Comparison of ENCODE assay signal across 8 cellular contexts in genomic region chr20:19757973-19758887, GRCh38. TPM values are rescaled to one million over a fixed set of nuclear protein-coding genes. Genes with fewer than 3 reads are reported as not detected.
DNase-seq lines count a peak whose midpoint lies in the region; ATAC-seq, FAIRE-seq and TF ChIP-seq lines count a peak whose summit lies in the region.

Gene RIN2 (plus strand): TSS chr20:19758258. CDS start chr20:19889602, 131,344 bp downstream.

- H3K9me3 ChIP-seq in BLaER1 treated with 17β-estradiol and CSF1 and Interleukin-3, amounts not matched to agents 10 nM and 100 nM (replicated peaks in 1 of 11): no peaks in the 10 kb centered on the region
- H3K9me3 ChIP-seq in HUES6 (ENCODE audit: control insufficient read depth, insufficient read depth, low read depth, low read length) (no peaks in the 10 kb centered on the region), left lung (no peaks in the 10 kb centered on the region)
- H3K9me3 ChIP-seq in effector memory CD4-positive, alpha-beta T cell (ENCODE audit: control insufficient read depth, low read length): no peaks in the 10 kb centered on the region

- peak within 1 kb of the TSS; percentile 68 to 84 (median 76) for H3K4me3 ChIP-seq in BLaER1 treated with 17β-estradiol and CSF1 and Interleukin-3, amounts not matched to agents 10 nM and 100 nM
- peak within 1 kb of the TSS; percentile 94 for H3K4me3 ChIP-seq in HUES6 (ENCODE audit: low read depth, low read length)
- peak within 1 kb of the TSS; percentile 25 for H3K4me3 ChIP-seq in effector memory CD4-positive, alpha-beta T cell (ENCODE audit: insufficient read depth, low read depth, low read length, poor library complexity, severe bottlenecking)
- peak within 1 kb of the TSS; percentile 66 to 69 for H3K4me3 ChIP-seq in left lung

- H3K4me3 Mint-ChIP-seq in stimulated activated effector memory CD8-positive, alpha-beta T cell treated with anti-CD3 and anti-CD28 coated beads, Interleukin-12 subunit alpha, Interleukin-12 subunit beta, amount 100 ng/mL, for 72 hours: no peak within 1 kb of the TSS

- H3K4me2 ChIP-seq in BLaER1 treated with 17β-estradiol and CSF1 and Interleukin-3, amounts not matched to agents 10 nM and 100 nM: peak within 1 kb of the TSS; percentile 90 to 100 (median 98)

- peaks cover 0 to 7% (median 0%) of the 10 kb centered on the region in 11 experiments; a peak in 1 of 22 replicates for H3K36me3 ChIP-seq in BLaER1 treated with 17β-estradiol and CSF1 and Interleukin-3, amounts not matched to agents 10 nM and 100 nM
- H3K36me3 ChIP-seq in HUES6 (ENCODE audit: control insufficient read depth, insufficient read depth, low read length) (no peaks in the 10 kb centered on the region), left lung (no peaks in the 10 kb centered on the region)
- H3K36me3 ChIP-seq in effector memory CD4-positive, alpha-beta T cell (ENCODE audit: control insufficient read depth, insufficient read depth, low read length): no peaks in the 10 kb centered on the region

- peak within 1 kb of the TSS; percentile 84 to 94 (median 86) for H3K27ac ChIP-seq in BLaER1 treated with 17β-estradiol and CSF1 and Interleukin-3, amounts not matched to agents 10 nM and 100 nM
- peak within 1 kb of the TSS; percentile 32; the same call in 1 of the 2 replicates for H3K27ac ChIP-seq in HUES6 (ENCODE audit: low read depth, low read length)
- H3K27ac ChIP-seq in effector memory CD4-positive, alpha-beta T cell (ENCODE audit: insufficient read depth, low read length, poor library complexity, severe bottlenecking): no peak within 1 kb of the TSS
- peak within 1 kb of the TSS; percentile 91 to 94 for H3K27ac ChIP-seq in left lung

- DNase-seq in RCC 7860 (ENCODE audit: low spot score): peak; percentile 45
- no peak for DNase-seq in effector memory CD4-positive, alpha-beta T cell
- peak; percentile 91 to 92 for DNase-seq in left lung
- no peak for DNase-seq in stimulated activated effector memory CD8-positive, alpha-beta T cell treated with anti-CD3 and anti-CD28 coated beads, Interleukin-12 subunit alpha, Interleukin-12 subunit beta, amount 100 ng/mL, for 72 hours (ENCODE audit: low spot score in 2 of 2)

- peak within 1 kb of the TSS; percentile 73 to 93 (median 87) for H3K9ac ChIP-seq in BLaER1 treated with 17β-estradiol and CSF1 and Interleukin-3, amounts not matched to agents 10 nM and 100 nM
- peak within 1 kb of the TSS; percentile 77 for H3K9ac ChIP-seq in HUES6 (ENCODE audit: low read length)

- H4K20me1 ChIP-seq in BLaER1 treated with 17β-estradiol and CSF1 and Interleukin-3, amounts not matched to agents 10 nM and 100 nM: peaks cover 0 to 29% (median 0%) of the 10 kb centered on the region in 11 experiments; a peak in 4 of 22 replicates

- no peak for FAIRE-seq in RCC 7860 (lab: Jason Lieb, UNC)

- no peak within 1 kb of the TSS for H3K27ac Mint-ChIP-seq in stimulated activated effector memory CD8-positive, alpha-beta T cell treated with anti-CD3 and anti-CD28 coated beads, Interleukin-12 subunit alpha, Interleukin-12 subunit beta, amount 100 ng/mL, for 72 hours

- peaks cover 39 to 53% (median 46%) of the 10 kb centered on the region in 10 experiments for H3K4me1 ChIP-seq in BLaER1 treated with 17β-estradiol and CSF1 and Interleukin-3, amounts not matched to agents 10 nM and 100 nM
- H3K4me1 ChIP-seq in HUES6 (ENCODE audit: control insufficient read depth, insufficient read depth, low read length) (peaks cover 9% of the 10 kb centered on the region), left lung (peaks cover 15 to 27% of the 10 kb centered on the region in 2 donors)
- no peaks in the 10 kb centered on the region for H3K4me1 ChIP-seq in effector memory CD4-positive, alpha-beta T cell (ENCODE audit: control insufficient read depth, insufficient read depth, low read length, poor library complexity, severe bottlenecking)

- H3K27me3 ChIP-seq in BLaER1 treated with 17β-estradiol and CSF1 and Interleukin-3, amounts not matched to agents 10 nM and 100 nM: no peaks in the 10 kb centered on the region
- H3K27me3 ChIP-seq in HUES6 (ENCODE audit: control insufficient read depth, insufficient read depth, low read length): peaks cover 25% of the 10 kb centered on the region
- H3K27me3 ChIP-seq in effector memory CD4-positive, alpha-beta T cell (replicated peaks; ENCODE audit: control insufficient read depth, insufficient read depth, low read length, poor library complexity, severe bottlenecking): no peaks in the 10 kb centered on the region
- peaks cover 0 to 25% of the 10 kb centered on the region in 2 donors for H3K27me3 ChIP-seq in left lung

- ATAC-seq in left lung (peak; percentile 85), GM21423 (IDR thresholded peaks at IDR 0.05; ENCODE audit: unreplicated experiment) (no peak), HG02870 (IDR thresholded peaks at IDR 0.05; ENCODE audit: unreplicated experiment) (no peak)
- ATAC-seq in stimulated activated effector memory CD8-positive, alpha-beta T cell treated with anti-CD3 and anti-CD28 coated beads, Interleukin-12 subunit alpha, Interleukin-12 subunit beta, amount 100 ng/mL, for 72 hours: peak; percentile 21

- intact Hi-C loops in left lung (cut with DNase I): no loop called here

- H3K9me3 Mint-ChIP-seq in stimulated activated effector memory CD8-positive, alpha-beta T cell treated with anti-CD3 and anti-CD28 coated beads, Interleukin-12 subunit alpha, Interleukin-12 subunit beta, amount 100 ng/mL, for 72 hours: no peaks in the 10 kb centered on the region

- H3K4me1 Mint-ChIP-seq in stimulated activated effector memory CD8-positive, alpha-beta T cell treated with anti-CD3 and anti-CD28 coated beads, Interleukin-12 subunit alpha, Interleukin-12 subunit beta, amount 100 ng/mL, for 72 hours: no peaks in the 10 kb centered on the region

- TF ChIP-seq CTCF in left lung (IDR thresholded peaks at IDR 0.05): no peak

- H3K36me3 Mint-ChIP-seq in stimulated activated effector memory CD8-positive, alpha-beta T cell treated with anti-CD3 and anti-CD28 coated beads, Interleukin-12 subunit alpha, Interleukin-12 subunit beta, amount 100 ng/mL, for 72 hours: no peaks in the 10 kb centered on the region

RNA-seq across cellular contexts. Expression of gene RIN2, which starts in this region (rescaled TPM):
- 10 to 100 TPM; 69.0 to 69.8 TPM for total RNA-seq in left lung

Comparison
In these comparisons a context has a peak if more than half of its experiments do, and no peak if none do; other contexts are left out.
1. H3K4me3 ChIP-seq: peak in every context shown above with its lines; median percentile 94 in HUES6; 76 in BLaER1 treated with 17β-estradiol and CSF1 and Interleukin-3, amounts not matched to agents 10 nM and 100 nM; 68 in left lung; 25 in effector memory CD4-positive, alpha-beta T cell.
2. DNase-seq: peak in RCC 7860 (single experiment) and left lung (2 of 2); none in effector memory CD4-positive, alpha-beta T cell (0 of 3) and stimulated activated effector memory CD8-positive, alpha-beta T cell treated with anti-CD3 and anti-CD28 coated beads, Interleukin-12 subunit alpha, Interleukin-12 subunit beta, amount 100 ng/mL, for 72 hours (0 of 2).
3. ATAC-seq: peak in left lung (single experiment) and stimulated activated effector memory CD8-positive, alpha-beta T cell treated with anti-CD3 and anti-CD28 coated beads, Interleukin-12 subunit alpha, Interleukin-12 subunit beta, amount 100 ng/mL, for 72 hours (single experiment); none in GM21423 (single experiment) and HG02870 (single experiment).